In the genomic region with DNA sequence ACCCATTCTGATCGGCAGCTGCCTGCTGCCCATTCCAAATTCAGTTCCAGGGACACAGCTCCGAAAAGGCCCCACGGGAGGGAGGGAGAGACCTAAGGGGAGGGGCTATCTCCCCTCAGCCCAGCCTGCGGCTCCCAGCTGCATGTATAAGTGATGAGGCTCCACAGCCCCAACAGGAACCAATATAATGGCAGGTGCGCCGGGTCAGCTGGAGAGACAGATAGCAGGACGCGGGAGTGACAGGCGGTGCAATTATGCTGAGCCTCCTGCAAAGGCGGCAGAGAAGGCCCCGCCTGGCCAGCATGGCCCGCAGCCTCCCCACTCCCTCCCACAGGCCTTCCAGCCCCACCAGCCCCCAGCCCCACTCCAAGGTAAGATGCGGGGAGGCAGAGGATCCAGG, we compare ENCODE assay signal across 17 cellular contexts. TPM values are rescaled to one million over a fixed set of nuclear protein-coding genes. Genes with fewer than 3 reads are reported as not detected.
"Had no signal": no experiment of that assay in that cellular context is flagged by ENCODE, and none has a peak within 500 bp of the region (broad histone marks: within the 10 kb centered on the region; RNA-seq: fewer than 3 reads in every experiment).

No MANE protein-coding gene starts in this region.

- H3K4me3 ChIP-seq: colonic mucosa, prostate gland had no signal

- H3K27ac ChIP-seq: colonic mucosa, foreskin keratinocyte, prostate gland had no signal

- DNase-seq: activated CD4-positive, alpha-beta T cell treated with anti-CD3 and anti-CD28 coated beads, Interleukin-2, amount 50 U/mL, for 1 hour; activated naive CD4-positive, alpha-beta T cell treated with anti-CD3 and anti-CD28 coated beads for 36 hours; activated T-cell treated with anti-CD3 and anti-CD28 coated beads for 4 hours; caudate nucleus; colonic mucosa; foreskin keratinocyte; head of caudate nucleus; occipital lobe; stimulated activated CD4-positive, alpha-beta T cell treated with anti-CD3 and anti-CD28 coated beads, Interleukin-12 subunit alpha, Interleukin-12 subunit beta, amount 100 ng/mL, for 4 hours; stimulated activated naive CD4-positive, alpha-beta T cell had no signal

- H3K36me3 ChIP-seq: colonic mucosa, prostate gland had no signal

- H3K4me1 Mint-ChIP-seq: memory B cell had no signal

- H3K4me3 Mint-ChIP-seq: activated naive CD4-positive, alpha-beta T cell treated with anti-CD3 and anti-CD28 coated beads for 36 hours; activated T-helper 17 cell treated with anti-CD3 and anti-CD28 coated beads, Interleukin-2, amount 50 U/mL, for 72 hours; memory B cell; natural killer cell treated with Interleukin-12 subunit alpha and Interleukin-12 subunit beta and Interleukin-15 and Interleukin-18, amount 100 ng/mL, for 72 hours had no signal

- H3K4me1 ChIP-seq: colonic mucosa, foreskin keratinocyte, prostate gland had no signal

- ATAC-seq: activated T-helper 17 cell treated with anti-CD3 and anti-CD28 coated beads, Interleukin-2, amount 50 U/mL, for 72 hours; foreskin keratinocyte; left lobe of liver; natural killer cell treated with Interleukin-12 subunit alpha and Interleukin-12 subunit beta and Interleukin-15 and Interleukin-18, amount 100 ng/mL, for 72 hours had no signal

- H3K36me3 Mint-ChIP-seq: memory B cell; natural killer cell treated with Interleukin-12 subunit alpha and Interleukin-12 subunit beta and Interleukin-15 and Interleukin-18, amount 100 ng/mL, for 72 hours had no signal

- H3K9me3 ChIP-seq: colonic mucosa, prostate gland had no signal

- FAIRE-seq: endothelial cell of umbilical vein, TTC549 had no signal

- H3K27ac Mint-ChIP-seq: activated naive CD4-positive, alpha-beta T cell treated with anti-CD3 and anti-CD28 coated beads for 36 hours; activated T-helper 17 cell treated with anti-CD3 and anti-CD28 coated beads, Interleukin-2, amount 50 U/mL, for 72 hours; memory B cell; natural killer cell treated with Interleukin-12 subunit alpha and Interleukin-12 subunit beta and Interleukin-15 and Interleukin-18, amount 100 ng/mL, for 72 hours had no signal

- H3K9me3 Mint-ChIP-seq: activated naive CD4-positive, alpha-beta T cell treated with anti-CD3 and anti-CD28 coated beads for 36 hours; activated T-helper 17 cell treated with anti-CD3 and anti-CD28 coated beads, Interleukin-2, amount 50 U/mL, for 72 hours; memory B cell; natural killer cell treated with Interleukin-12 subunit alpha and Interleukin-12 subunit beta and Interleukin-15 and Interleukin-18, amount 100 ng/mL, for 72 hours had no signal

RNA-seq across cellular contexts. Expression of gene C1QL1, which starts 8.1 kb away (rescaled TPM):
- total RNA-seq: natural killer cell treated with Interleukin-12 subunit alpha and Interleukin-12 subunit beta and Interleukin-15 and Interleukin-18, amount 100 ng/mL, for 72 hours had no signal
